Comparison of ENCODE assay signal across 8 cellular contexts in the genomic region with DNA sequence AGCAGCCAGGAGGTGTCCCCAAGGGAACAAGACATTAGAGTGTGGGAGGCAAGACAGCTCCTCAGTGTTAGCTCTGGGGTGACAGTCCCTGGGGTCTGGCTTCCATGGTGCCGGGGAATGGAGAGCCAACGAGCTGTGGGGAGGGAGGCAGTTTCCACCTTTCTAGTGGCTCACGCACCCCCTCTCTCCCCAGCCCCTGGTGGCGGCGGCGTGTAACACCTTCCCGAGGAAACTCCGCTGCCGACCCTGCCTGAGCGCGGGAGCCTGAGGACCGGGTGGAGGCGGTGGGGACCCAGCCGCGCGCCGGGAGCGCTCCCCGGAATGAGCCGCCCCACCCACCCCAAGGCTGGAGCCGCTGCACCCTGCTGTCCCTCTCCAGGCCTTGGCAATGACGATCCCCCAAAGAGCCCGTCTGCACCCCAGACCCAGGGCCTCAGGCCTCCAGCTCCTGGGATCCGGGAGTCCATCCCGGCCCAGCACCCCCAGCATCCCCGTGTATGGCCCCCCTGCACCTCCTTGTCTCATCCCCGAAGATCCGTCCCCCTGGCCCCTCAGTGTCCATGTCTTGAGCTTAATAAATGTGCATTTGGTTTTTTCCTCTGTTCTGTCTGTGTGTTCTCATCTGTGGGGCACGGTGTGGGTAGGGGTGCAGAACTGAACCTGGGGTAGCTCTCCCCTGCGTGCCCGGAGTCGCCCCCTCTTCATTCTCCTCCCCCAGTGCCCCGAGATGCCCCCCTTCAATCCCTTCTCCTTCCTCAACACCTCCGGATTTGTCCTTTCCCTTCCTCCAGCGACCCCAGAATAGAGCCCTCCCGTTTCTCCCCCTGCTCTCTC. TPM values are rescaled to one million over a fixed set of nuclear protein-coding genes. Genes with fewer than 3 reads are reported as not detected.
DNase-seq lines count a peak whose midpoint lies in the region; ATAC-seq and TF ChIP-seq lines count a peak whose summit lies in the region.

No MANE protein-coding gene starts in this region.

- H3K4me3 Mint-ChIP-seq in chondrocyte (ENCODE audit: unreplicated experiment) (peak overlapping the region; percentile 99), memory B cell (peak overlapping the region; percentile 99)

- peaks cover 10% of the 10 kb centered on the region for H3K36me3 Mint-ChIP-seq in chondrocyte (ENCODE audit: low read depth)
- H3K36me3 Mint-ChIP-seq in memory B cell: peaks cover 18% of the 10 kb centered on the region

- TF ChIP-seq CTCF in chondrocyte (IDR thresholded peaks at IDR 0.05): peak; percentile 78

- ATAC-seq in memory B cell (ENCODE audit: low read depth) (peak; percentile 79), HG02870 (IDR thresholded peaks at IDR 0.05; ENCODE audit: unreplicated experiment) (no peak)

- H3K27ac Mint-ChIP-seq in chondrocyte (ENCODE audit: unreplicated experiment): peak overlapping the region; percentile 64
- peak overlapping the region; percentile 95 for H3K27ac Mint-ChIP-seq in memory B cell

- peak; percentile 63 for DNase-seq in Daoy (ENCODE audit: low read depth)
- DNase-seq in HuH-7 (ENCODE audit: low spot score): peak; percentile 66
- DNase-seq in activated CD4-positive, CD25-positive, alpha-beta regulatory T cell (lab: John Stamatoyannopoulos, UW): peak; percentile 51 to 65 (median 63)
- no peak for DNase-seq in chondrocyte (ENCODE audit: low spot score)
- peak; percentile 68 to 73 for DNase-seq in memory B cell (ENCODE audit: low spot score in 2 of 2)
- peak; percentile 69 to 71 for DNase-seq in stimulated activated CD8-positive, alpha-beta memory T cell treated with anti-CD3 and anti-CD28 coated beads, Interleukin-2, amount 100 ng/mL, for 48 hours (ENCODE audit: low read depth in 2 of 2)
- DNase-seq in nucleus accumbens (lab: John Stamatoyannopoulos, UW): no peak

- H3K9me3 Mint-ChIP-seq in chondrocyte (ENCODE audit: low read depth) (no peaks in the 10 kb centered on the region), memory B cell (no peaks in the 10 kb centered on the region)

- no peaks in the 10 kb centered on the region for H3K27me3 Mint-ChIP-seq in chondrocyte (ENCODE audit: low read depth)
- peaks cover 2% of the 10 kb centered on the region for H3K27me3 Mint-ChIP-seq in memory B cell

- peaks cover 59% of the 10 kb centered on the region for H3K4me1 Mint-ChIP-seq in chondrocyte (ENCODE audit: low read depth)
- H3K4me1 Mint-ChIP-seq in memory B cell: peaks cover 34% of the 10 kb centered on the region

RNA-seq across cellular contexts. Expression of a gene that starts 0.6 kb away (rescaled TPM):
- total RNA-seq in Daoy (2014; rRNA removed; shearing (Covaris generic)): 52.2 and 62.1 TPM in 2 replicates
- 108 to 114 TPM (median 113 TPM) in 3 replicates for total RNA-seq in chondrocyte

RNA-seq across cellular contexts. Expression of a gene that starts 10.9 kb away (rescaled TPM):
- 0.29 TPM in 1 of 2 replicates, not detected in the other for total RNA-seq in Daoy (2014; rRNA removed; shearing (Covaris generic))
- total RNA-seq in chondrocyte: not detected in 3 replicates

RNA-seq across cellular contexts. Expression of a gene that starts 15.3 kb away (rescaled TPM):
- total RNA-seq in Daoy (2014; rRNA removed; shearing (Covaris generic)): not detected in 2 replicates
- total RNA-seq in chondrocyte: 2.9 to 7.8 TPM (median 7.1 TPM) in 3 replicates

RNA-seq across cellular contexts. Expression of a gene that starts 19.1 kb away (rescaled TPM):
- not detected in 2 replicates for total RNA-seq in Daoy (2014; rRNA removed; shearing (Covaris generic))
- total RNA-seq in chondrocyte: 0.46 to 2.2 TPM (median 1.3 TPM) in 3 replicates

RNA-seq across cellular contexts. Expression of a gene that starts 38.3 kb away (rescaled TPM):
- total RNA-seq in Daoy (2014; rRNA removed; shearing (Covaris generic)): not detected in 2 replicates
- not detected in 3 replicates for total RNA-seq in chondrocyte

Comparison
In these comparisons a context has a peak if more than half of its experiments do, and no peak if none do; other contexts are left out.
1. DNase-seq: peak in Daoy (single experiment), HuH-7 (single experiment), activated CD4-positive, CD25-positive, alpha-beta regulatory T cell (4 of 4), memory B cell (2 of 2) and stimulated activated CD8-positive, alpha-beta memory T cell treated with anti-CD3 and anti-CD28 coated beads, Interleukin-2, amount 100 ng/mL, for 48 hours (2 of 2); none in chondrocyte (single experiment) and nucleus accumbens (0 of 56).